1 cellular context compared by ENCODE assay signal in genomic region chr6:37979392-37980221, GRCh38.
TF ChIP-seq lines count a peak whose summit lies in the region.

No MANE protein-coding gene starts in this region.

TF ChIP-seq in HepG2, 621 proteins besides CTCF, POLR2A, EP300 and RAD21 (continued from another document):
- TF ChIP-seq CSRNP2 (CRISPR knock-in tag; conservative IDR thresholded peaks at IDR 0.05; ENCODE audit: low read depth) (no peak), ZNF709 (CRISPR knock-in tag; IDR thresholded peaks at IDR 0.05) (no peak)
